In the genomic region with DNA sequence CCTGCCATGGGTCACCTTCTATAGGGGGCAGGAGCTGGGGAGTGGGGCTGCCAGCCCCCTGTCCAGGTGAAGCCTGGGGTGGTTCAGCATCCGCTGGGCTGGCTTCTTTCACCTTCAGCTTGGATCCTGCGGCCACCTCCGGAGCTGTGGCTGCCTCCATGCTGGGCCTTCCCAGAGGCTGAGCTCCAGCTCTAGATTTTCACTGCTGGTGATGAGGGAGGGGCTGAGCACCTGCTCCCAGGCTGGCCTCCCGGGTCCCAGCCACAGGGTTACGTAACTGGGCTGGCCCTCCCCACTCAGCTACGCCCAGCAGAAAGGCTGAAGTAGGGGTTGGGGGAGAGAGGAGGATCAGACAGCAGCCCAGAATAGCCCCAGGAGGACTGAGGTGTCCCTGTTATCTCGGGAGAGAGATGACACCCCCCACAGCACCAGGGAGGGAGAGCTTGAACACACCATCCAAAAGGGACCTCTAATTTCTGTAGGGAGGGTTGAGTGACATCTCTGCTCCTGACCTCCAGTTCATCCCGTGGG, we compare ENCODE assay signal across 12 cellular contexts. TPM values are rescaled to one million over a fixed set of nuclear protein-coding genes. Genes with fewer than 3 reads are reported as not detected.
DNase-seq lines count a peak whose midpoint lies in the region; ATAC-seq, FAIRE-seq and TF ChIP-seq lines count a peak whose summit lies in the region.
"Had no signal": no experiment of that assay in that cellular context is flagged by ENCODE, and none has a peak within 500 bp of the region (broad histone marks: within the 10 kb centered on the region; RNA-seq: fewer than 3 reads in every experiment).

Gene MYBPHL, minus strand, starts transcription at position 180 of the 531 bp plus-strand sequence. Its CDS starts 20 bp downstream, at position 160.

- H3K9ac ChIP-seq in K562 (ENCODE audit: insufficient read depth in 1 of 2, low read depth in 2 of 2, low read length in 2 of 2) = peak within 1 kb of the TSS; percentile 22 to 70; a peak in 3 of 4 replicates

- no peaks in the 10 kb centered on the region for H3K27me3 ChIP-seq in K562 (ENCODE audit: control insufficient read depth in 2 of 2, insufficient read depth in 2 of 2, low read length in 2 of 2)
- H3K27me3 ChIP-seq in lower lobe of right lung (ENCODE audit: low read depth) = no peaks in the 10 kb centered on the region
- H3K27me3 ChIP-seq in tibial nerve = no peaks in the 10 kb centered on the region

- H3K79me2 ChIP-seq in K562 (ENCODE audit: control insufficient read depth, insufficient read depth, low read length) = no peaks in the 10 kb centered on the region

- CTCF ChIA-PET in K562 (lab: Yijun Ruan, JAX; ENCODE audit: low intra/inter-chr PET ratio) = interaction anchor here (0.6 kb wide), 1 partner anchor 29 kb away, joined by 3 read pairs; no protein-coding TSS in a partner anchor

- ATAC-seq in K562 = peak; percentile 73
- ATAC-seq in lower lobe of right lung = peak; percentile 64 to 67
- no peak for ATAC-seq in HG03457 (IDR thresholded peaks at IDR 0.05; ENCODE audit: unreplicated experiment)

- H2AFZ ChIP-seq in K562 (ENCODE audit: low read depth, low read length) = no peak within 1 kb of the TSS

- H3K4me2 ChIP-seq in K562 (ENCODE audit: insufficient read depth, low read length) = peak within 1 kb of the TSS; percentile 71

- no TSS peak for BruUV-seq in K562 (replicated peaks; lab: Mats Ljungman, UMichigan)

- no peaks in the 10 kb centered on the region for H3K9me1 ChIP-seq in K562 (ENCODE audit: control insufficient read depth, insufficient read depth, low read length)

- in situ Hi-C loops in K562 (cut with MboI) = no loop called here

- POLR2A ChIA-PET in K562 (lab: Yijun Ruan, JAX) = interaction anchor here (0.6 to 4.6 kb wide), 10 partner anchors 11 to 774 kb away, joined by 3 to 62 read pairs (median 3); partner anchors contain the start of gene PSRC1

- peaks cover 22% of the 10 kb centered on the region for H3K36me3 ChIP-seq in K562 (ENCODE audit: control insufficient read depth, insufficient read depth, low read length)
- peaks cover 15% of the 10 kb centered on the region for H3K36me3 ChIP-seq in lower lobe of right lung
- peaks cover 0 to 29% (median 0%) of the 10 kb centered on the region in 3 donors for H3K36me3 ChIP-seq in tibial nerve

- H3K9me3 ChIP-seq in K562 (replicated peaks; ENCODE audit: control insufficient read depth, insufficient read depth, low read depth, low read length) (no peaks in the 10 kb centered on the region), lower lobe of right lung (no peaks in the 10 kb centered on the region), tibial nerve (no peaks in the 10 kb centered on the region)

- DNase-seq in NCI-H524 (lab: John Stamatoyannopoulos, UW) = peak; percentile 39 to 63
- DNase-seq in NCI-H524 treated with DMSO at 0.1 percent for 48 hours (lab: John Stamatoyannopoulos, UW) = no peak
- DNase-seq in K562 (ENCODE audit: extremely low read depth in 1 of 4, low spot score in 3 of 4) = peak in 3 of 4 experiments; percentile 87 to 91 (median 90)
- peak; percentile 64 for DNase-seq in lower lobe of right lung
- no peak for DNase-seq in tibial nerve (ENCODE audit: low spot score in 2 of 2)
- DNase-seq in retina = no peak
- DNase-seq in mucosa of gallbladder (ENCODE audit: low spot score) = no peak
- DNase-seq: effector memory CD4-positive, alpha-beta T cell; stimulated activated CD4-positive, alpha-beta T cell treated with anti-CD3 and anti-CD28 coated beads, Interleukin-12 subunit alpha, Interleukin-12 subunit beta, amount 100 ng/mL, for 4 hours; stimulated activated CD8-positive, alpha-beta memory T cell treated with anti-CD3 and anti-CD28 coated beads, Interleukin-4, amount 100 ng/mL, for 48 hours had no signal

- 15% methylated on average over 8 of the region's 8 CpGs for whole genome bisulfite sequencing in K562 (ENCODE audit: insufficient coverage, low coverage, missing lambda C conversion rate)
- 64 to 65% methylated on average over 6 to 7 of the region's 8 CpGs for WGBS in tibial nerve, 2 donors

- H3K4me1 ChIP-seq in K562 (replicated peaks in 1 of 2; ENCODE audit: control insufficient read depth in 2 of 2, insufficient read depth in 2 of 2, low read length in 2 of 2) (peaks cover 18 to 36% of the 10 kb centered on the region in 2 experiments), lower lobe of right lung (peaks cover 45% of the 10 kb centered on the region), tibial nerve (peaks cover 0 to 41% (median 24%) of the 10 kb centered on the region in 4 donors)

- H3K4me3 ChIP-seq in K562 (no peak within 1 kb of the TSS), lower lobe of right lung (no peak within 1 kb of the TSS), tibial nerve (no peak within 1 kb of the TSS)

- TF ChIP-seq CTCF in K562 (IDR thresholded peaks at IDR 0.05 in 2 of 3, conservative IDR thresholded peaks at IDR 0.05 in 1 of 3; ENCODE audit: insufficient read depth in 2 of 3, low read depth in 1 of 3, low read length in 3 of 3) (no peak), lower lobe of right lung (IDR thresholded peaks at IDR 0.05) (no peak), tibial nerve (IDR thresholded peaks at IDR 0.05) (no peak)

- no peak for FAIRE-seq in K562 (lab: Jason Lieb, UNC)

- H4K20me1 ChIP-seq in K562 (replicated peaks; ENCODE audit: control insufficient read depth, insufficient read depth, low read length) = peaks cover 16% of the 10 kb centered on the region

- H3K27ac ChIP-seq in K562 (ENCODE audit: extremely low read depth, low read depth, low read length) (peak within 1 kb of the TSS; percentile 57), lower lobe of right lung (peak within 1 kb of the TSS; percentile 67), tibial nerve (peak within 1 kb of the TSS; percentile 2 to 89 (median 74))

- TF ChIP-seq RAD21 in K562 (CRISPR knock-in tag; conservative IDR thresholded peaks at IDR 0.05 in 1 of 2, IDR thresholded peaks at IDR 0.05 in 1 of 2) = no peak

- intact Hi-C loops in K562 (cut with micrococcal nuclease) (no loop called here), lower lobe of right lung (cut with DNase I) (no loop called here)

- TF ChIP-seq POLR2A in K562 (conservative IDR thresholded peaks at IDR 0.05) (0 out of 2 replicates have a peak, but pooled peaks have one; percentile 19), tibial nerve (IDR thresholded peaks at IDR 0.05) (no peak)

- TF ChIP-seq EP300 in K562 (IDR thresholded peaks at IDR 0.05; ENCODE audit: low read length) (no peak), tibial nerve (IDR thresholded peaks at IDR 0.05) (no peak)

TF ChIP-seq in K562, 482 proteins besides CTCF, POLR2A, EP300 and RAD21 (continues in another document):
- TF ChIP-seq HEY1 (CRISPR knock-in tag; IDR thresholded peaks at IDR 0.05; ENCODE audit: borderline replicate concordance) = no peak
- no peak for TF ChIP-seq KLF1 (tag; IDR thresholded peaks at IDR 0.05)
- no peak for TF ChIP-seq SMARCE1 (IDR thresholded peaks at IDR 0.05)
- TF ChIP-seq, protein P1, sequence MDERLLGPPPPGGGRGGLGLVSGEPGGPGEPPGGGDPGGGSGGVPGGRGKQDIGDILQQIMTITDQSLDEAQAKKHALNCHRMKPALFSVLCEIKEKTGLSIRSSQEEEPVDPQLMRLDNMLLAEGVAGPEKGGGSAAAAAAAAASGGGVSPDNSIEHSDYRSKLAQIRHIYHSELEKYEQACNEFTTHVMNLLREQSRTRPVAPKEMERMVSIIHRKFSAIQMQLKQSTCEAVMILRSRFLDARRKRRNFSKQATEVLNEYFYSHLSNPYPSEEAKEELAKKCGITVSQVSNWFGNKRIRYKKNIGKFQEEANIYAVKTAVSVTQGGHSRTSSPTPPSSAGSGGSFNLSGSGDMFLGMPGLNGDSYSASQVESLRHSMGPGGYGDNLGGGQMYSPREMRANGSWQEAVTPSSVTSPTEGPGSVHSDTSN (CRISPR knock-in tag; IDR thresholded peaks at IDR 0.05; ENCODE audit: low read depth) = no peak
- TF ChIP-seq, protein P1 (tag; conservative IDR thresholded peaks at IDR 0.05; ENCODE audit: low read depth) = peak; percentile 23
- peak; percentile 25; the same call in 1 of the 2 replicates for TF ChIP-seq CREM (IDR thresholded peaks at IDR 0.05; ENCODE audit: low read depth)
- TF ChIP-seq DDX20 (tag; IDR thresholded peaks at IDR 0.05; ENCODE audit: low read depth) = no peak

RNA-seq across cellular contexts. Expression of gene MYBPHL, which starts in this region (rescaled TPM):
- total RNA-seq in K562 (2011; cell fraction: chromatin; rRNA removed; ENCODE audit: low replicate concordance) = 1.2 and 1.7 TPM in 2 replicates
- 1.2 TPM in 2 replicates for total RNA-seq in K562 (2011; cell fraction: nucleolus; rRNA removed)
- 1.5 TPM in 1 of 2 replicates, not detected in the other for total RNA-seq in K562 (2011; cell fraction: nucleoplasm; rRNA removed)
- total RNA-seq in K562 (2014; rRNA removed) = 0.49 and 0.50 TPM in 2 replicates
- 0.33 and 0.57 TPM in 2 replicates for total RNA-seq in K562 (2014; rRNA removed; fragmentation: Illumina TruSeq; extraction: Trizol)
- 0.15 and 0.22 TPM in 2 replicates for total RNA-seq in K562 (2015; rRNA removed; fragmentation: Illumina TruSeq; extraction: Trizol)
- total RNA-seq in K562 (2021) = 0.34 and 0.66 TPM in 2 replicates
- polyA plus RNA-seq in K562 (2011; rRNA removed) = 0.60 and 1.9 TPM in 2 replicates
- 0.52 and 2.6 TPM in 2 replicates for polyA plus RNA-seq in K562 (2011; cell fraction: cytosol; rRNA removed)
- polyA plus RNA-seq in K562 (2011; cell fraction: nucleus; rRNA removed) = 0.73 and 4.1 TPM in 2 replicates
- polyA plus RNA-seq in K562 (2012) = 0.08 and 0.36 TPM in 2 replicates
- 0.22 and 0.36 TPM in 2 replicates for polyA plus RNA-seq in K562 (2014; fragmentation: Illumina TruSeq; extraction: Trizol)
- under 1 TPM; 0.20 TPM for polyA plus RNA-seq in K562 (2014; fragmentation: Nextera tagmentation; extraction: Ambion mirVana)
- polyA plus RNA-seq in K562 (2014; rRNA removed) = 0.08 and 0.45 TPM in 2 replicates
- polyA minus RNA-seq in K562 (2011; rRNA and poly(A)+ RNA removed) = 0.42 and 0.74 TPM in 2 replicates
- 0.57 TPM in 1 of 2 replicates, not detected in the other for polyA minus RNA-seq in K562 (2011; cell fraction: cytosol; rRNA and poly(A)+ RNA removed)
- 0.56 and 0.67 TPM in 2 replicates for polyA minus RNA-seq in K562 (2011; cell fraction: nucleus; rRNA and poly(A)+ RNA removed)
- 2.8 TPM for total RNA-seq in lower lobe of right lung
- not detected for total RNA-seq in tibial nerve
- 0.20 TPM for total RNA-seq in mucosa of gallbladder
- total RNA-seq: T-helper 2 cell treated with Interferon-gamma antibody and Interleukin-4, amounts not matched to agents 100 ng/mL and 5 ng/mL, for 36 hours had no signal

Comparison
In these comparisons a context has a peak if more than half of its experiments do, and no peak if none do; other contexts are left out.
1. DNase-seq: peak in NCI-H524 (2 of 2), K562 (3 of 4) and lower lobe of right lung (single experiment); none in NCI-H524 treated with DMSO at 0.1 percent for 48 hours (single experiment), tibial nerve (0 of 2), retina (single experiment) and mucosa of gallbladder (single experiment).
2. Peak in every context shown above with its lines, with median percentiles within 50 percentile points of each other: H3K27ac ChIP-seq.